ENCODE assay signal across 24 cellular contexts in the genomic region with DNA sequence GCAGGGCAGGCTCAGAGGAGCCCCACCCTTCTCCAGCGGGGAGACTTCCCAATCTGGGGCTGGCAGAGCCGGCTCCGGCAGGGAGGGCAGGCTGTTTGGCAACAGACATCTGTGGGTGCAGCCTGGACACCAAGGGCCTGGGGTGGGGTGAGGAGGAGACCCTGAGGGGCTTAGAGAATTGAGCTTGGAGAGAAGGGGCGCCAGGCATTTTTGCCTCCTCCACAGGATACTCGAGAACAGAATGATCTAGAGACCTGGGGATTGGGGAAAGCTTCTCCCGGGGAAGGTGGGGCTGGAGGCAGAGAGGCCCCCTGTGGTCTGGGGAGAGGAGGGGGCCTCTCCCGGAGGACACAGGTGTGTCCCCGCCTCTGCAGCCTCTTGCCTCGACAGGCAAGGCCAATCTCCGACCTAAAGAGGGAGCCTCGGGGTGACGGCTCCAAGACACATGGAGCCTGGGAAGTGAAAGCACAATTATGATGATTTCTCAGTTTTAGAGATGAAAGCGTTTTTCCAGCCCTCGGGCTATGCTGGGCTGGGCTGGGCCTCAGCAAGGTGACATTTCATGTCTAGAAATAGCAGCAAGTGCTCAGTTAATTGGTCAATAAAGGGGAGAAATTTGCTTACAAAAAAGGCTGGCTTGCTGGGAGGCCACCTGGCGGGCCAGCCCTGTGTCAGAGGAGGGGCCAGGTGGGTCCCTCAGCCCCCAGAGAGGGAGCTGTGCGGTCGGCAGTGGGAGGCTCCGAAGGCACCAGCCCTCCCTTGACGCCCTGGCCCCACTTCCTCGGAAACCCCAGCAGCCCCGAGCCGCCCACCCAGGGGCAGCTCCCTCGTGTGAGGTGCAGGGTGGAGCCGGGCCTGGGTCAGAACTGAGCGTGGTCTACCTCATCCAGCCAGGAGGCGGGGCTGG. TPM values are rescaled to one million over a fixed set of nuclear protein-coding genes. Genes with fewer than 3 reads are reported as not detected.
DNase-seq lines count a peak whose midpoint lies in the region; ATAC-seq, FAIRE-seq and TF ChIP-seq lines count a peak whose summit lies in the region.
"Had no signal": no experiment of that assay in that cellular context is flagged by ENCODE, and none has a peak within 500 bp of the region (broad histone marks: within the 10 kb centered on the region; RNA-seq: fewer than 3 reads in every experiment).

No MANE protein-coding gene starts in this region.

- H3K9me3 ChIP-seq in GM12878 (replicated peaks; ENCODE audit: control insufficient read depth, insufficient read depth, low read length), result no peaks in the 10 kb centered on the region
- H3K9me3 ChIP-seq: body of pancreas, neutrophil, right lobe of liver had no signal

- FAIRE-seq in GM12878 (lab: Jason Lieb, UNC), result no peak
- FAIRE-seq: HepG2, keratinocyte had no signal

- peak; percentile 53 for DNase-seq in NCI-H1436 (lab: John Stamatoyannopoulos, UW)
- no peak for DNase-seq in NCI-H1436 treated with DMSO at 0.1 percent for 48 hours (lab: John Stamatoyannopoulos, UW)
- peak in 2 of 3 experiments; percentile 91 to 96 for DNase-seq in NCI-H1417 (lab: John Stamatoyannopoulos, UW)
- no peak for DNase-seq in GM12878 (ENCODE audit: low read depth, low spot score)
- DNase-seq in stimulated activated naive B cell treated with anti-CD40 and anti-IgM and Interleukin-4, amounts not matched to agents 10 μg/mL and 1 μg/mL and 100 μg/mL, for 72 hours, result peak; percentile 35
- no peak for DNase-seq in activated T-cell treated with anti-CD3 and anti-CD28 coated beads, Interleukin-2, amount 50 U/mL, for 72 hours
- DNase-seq in NCI-H510A (lab: John Stamatoyannopoulos, UW), result no peak
- no peak for DNase-seq in hippocampal formation (lab: John Stamatoyannopoulos, UW)
- DNase-seq: 8988T; activated CD4-positive, alpha-beta T cell treated with anti-CD3 and anti-CD28 coated beads for 1 hour; activated naive CD4-positive, alpha-beta T cell treated with anti-CD3 and anti-CD28 coated beads, Interleukin-2, amount 10 ng/mL, durations not matched to agents 7 days and 5 days; body of pancreas; CD4-positive, CD25-positive, alpha-beta regulatory T cell; HCEC 1CT; NCI-H1092 treated with DMSO at 0.1 percent for 48 hours; NCI-H510A treated with DMSO at 0.1 percent for 48 hours; right lobe of liver; stimulated activated CD4-positive, alpha-beta T cell treated with anti-CD3 and anti-CD28 coated beads, Interleukin-1b, Interleukin-23, amount 100 ng/mL, for 48 hours had no signal

- H3K27ac ChIP-seq in GM12878 (ENCODE audit: control insufficient read depth, insufficient read depth), result no peak overlapping the region
- H3K27ac ChIP-seq: body of pancreas, neutrophil, right lobe of liver had no signal

- in situ Hi-C loops in GM12878 (cut with MboI), result no loop called here

- no peaks in the 10 kb centered on the region for H3K79me2 ChIP-seq in GM12878 (ENCODE audit: control insufficient read depth, insufficient read depth, low read length)

- no peak for TF ChIP-seq CTCF in GM12878 (IDR thresholded peaks at IDR 0.05 in 2 of 3, conservative IDR thresholded peaks at IDR 0.05 in 1 of 3; ENCODE audit: control insufficient read depth in 2 of 3, extremely low read depth in 1 of 3, insufficient read depth in 1 of 3, low read depth in 3 of 3, low read length in 3 of 3)

- no peak for TF ChIP-seq RAD21 in GM12878 (IDR thresholded peaks at IDR 0.05; ENCODE audit: insufficient read depth, low read depth, low read length)

- H3K4me3 Mint-ChIP-seq in stimulated activated naive B cell treated with anti-CD40 and anti-IgM and Interleukin-4, amounts not matched to agents 10 μg/mL and 1 μg/mL and 100 μg/mL, for 72 hours, result peak overlapping the region; percentile 60 to 68
- peak overlapping the region in 1 of 2 donors; percentile 15 for H3K4me3 Mint-ChIP-seq in activated T-cell treated with anti-CD3 and anti-CD28 coated beads, Interleukin-2, amount 50 U/mL, for 72 hours
- H3K4me3 Mint-ChIP-seq: activated naive CD4-positive, alpha-beta T cell treated with anti-CD3 and anti-CD28 coated beads, Interleukin-2, amount 10 ng/mL, durations not matched to agents 7 days and 5 days; dendritic cell treated with granulocyte-macrophage colony-stimulating factor and Interleukin-4, amounts not matched to agents 40 ng/mL and 50 ng/mL, for 4 days had no signal

- no peaks in the 10 kb centered on the region; a peak in 1 of 4 replicates for H3K36me3 ChIP-seq in GM12878 (ENCODE audit: control insufficient read depth in 2 of 2, insufficient read depth in 2 of 2, low read length in 1 of 2)
- H3K36me3 ChIP-seq: neutrophil, right lobe of liver had no signal

- H2AFZ ChIP-seq in GM12878 (ENCODE audit: control insufficient read depth, low read depth, low read length), result no peak overlapping the region

- WGBS in GM12878 (ENCODE audit: insufficient coverage, insufficient replicate concordance, low lambda C conversion rate, missing lambda C conversion rate), result 2% methylated on average over 22 of the region's 26 CpGs

- H3K4me2 ChIP-seq in GM12878 (ENCODE audit: control insufficient read depth, insufficient read depth), result no peak overlapping the region

- ATAC-seq in GM12878, result peak; percentile 34
- ATAC-seq in stimulated activated naive B cell treated with anti-CD40 and anti-IgM and Interleukin-4, amounts not matched to agents 10 μg/mL and 1 μg/mL and 100 μg/mL, for 72 hours (replicated peaks), result peak; percentile 71 to 78
- no peak for ATAC-seq in activated T-cell treated with anti-CD3 and anti-CD28 coated beads, Interleukin-2, amount 50 U/mL, for 72 hours (replicated peaks in 1 of 2)
- ATAC-seq: body of pancreas, esophagus mucosa, HepG2, right lobe of liver had no signal

- H3K4me1 ChIP-seq in GM12878 (ENCODE audit: control insufficient read depth, insufficient read depth, low read length), result 0 out of 2 replicates have a peak, but pooled peaks cover 4% of the 10 kb centered on the region
- H3K4me1 ChIP-seq: right lobe of liver had no signal

- H4K20me1 ChIP-seq in GM12878 (ENCODE audit: control insufficient read depth, insufficient read depth), result no peaks in the 10 kb centered on the region; the same call in 1 of the 2 replicates

- H3K9me3 Mint-ChIP-seq in stimulated activated naive B cell treated with anti-CD40 and anti-IgM and Interleukin-4, amounts not matched to agents 10 μg/mL and 1 μg/mL and 100 μg/mL, for 72 hours, result no peaks in the 10 kb centered on the region
- H3K9me3 Mint-ChIP-seq in activated T-cell treated with anti-CD3 and anti-CD28 coated beads, Interleukin-2, amount 50 U/mL, for 72 hours, result no peaks in the 10 kb centered on the region
- H3K9me3 Mint-ChIP-seq: activated naive CD4-positive, alpha-beta T cell treated with anti-CD3 and anti-CD28 coated beads, Interleukin-2, amount 10 ng/mL, durations not matched to agents 7 days and 5 days; CD4-positive, CD25-positive, alpha-beta regulatory T cell; dendritic cell treated with granulocyte-macrophage colony-stimulating factor and Interleukin-4, amounts not matched to agents 40 ng/mL and 50 ng/mL, for 4 days had no signal

- CTCF ChIA-PET in GM12878 (lab: Yijun Ruan, JAX), result no interaction called here

- peaks cover 13 to 18% of the 10 kb centered on the region in 2 experiments; a peak in 3 of 4 replicates for H3K27me3 ChIP-seq in GM12878 (replicated peaks in 1 of 2; ENCODE audit: control insufficient read depth in 2 of 2, insufficient read depth in 2 of 2, low read length in 1 of 2)

- TF ChIP-seq EP300 in GM12878 (IDR thresholded peaks at IDR 0.05; ENCODE audit: borderline replicate concordance in 1 of 2, control insufficient read depth in 1 of 2, low read depth in 2 of 2, low read length in 2 of 2), result no peak

- SMC1A ChIA-PET in GM12878 (lab: Charles Lee; ENCODE audit: uncharacterized antibody, unreplicated experiment), result no interaction called here

- H3K9ac ChIP-seq in GM12878 (ENCODE audit: control insufficient read depth, insufficient read depth, low read length), result no peak overlapping the region

- no TSS peak for BruUV-seq in GM12878 (replicated peaks; lab: Mats Ljungman, UMichigan)

- H3K4me3 ChIP-seq in GM12878, result no peak overlapping the region
- H3K4me3 ChIP-seq: body of pancreas, right lobe of liver had no signal

- peaks cover 48 to 75% of the 10 kb centered on the region in 2 donors for H3K27me3 Mint-ChIP-seq in stimulated activated naive B cell treated with anti-CD40 and anti-IgM and Interleukin-4, amounts not matched to agents 10 μg/mL and 1 μg/mL and 100 μg/mL, for 72 hours
- H3K27me3 Mint-ChIP-seq in activated T-cell treated with anti-CD3 and anti-CD28 coated beads, Interleukin-2, amount 50 U/mL, for 72 hours (ENCODE audit: low read depth), result peaks cover 46% of the 10 kb centered on the region

- no peaks in the 10 kb centered on the region for H3K36me3 Mint-ChIP-seq in stimulated activated naive B cell treated with anti-CD40 and anti-IgM and Interleukin-4, amounts not matched to agents 10 μg/mL and 1 μg/mL and 100 μg/mL, for 72 hours
- no peaks in the 10 kb centered on the region for H3K36me3 Mint-ChIP-seq in activated T-cell treated with anti-CD3 and anti-CD28 coated beads, Interleukin-2, amount 50 U/mL, for 72 hours (ENCODE audit: insufficient read depth in 2 of 2)
- H3K36me3 Mint-ChIP-seq: activated naive CD4-positive, alpha-beta T cell treated with anti-CD3 and anti-CD28 coated beads, Interleukin-2, amount 10 ng/mL, durations not matched to agents 7 days and 5 days; CD4-positive, CD25-positive, alpha-beta regulatory T cell had no signal

- H3K4me1 Mint-ChIP-seq in stimulated activated naive B cell treated with anti-CD40 and anti-IgM and Interleukin-4, amounts not matched to agents 10 μg/mL and 1 μg/mL and 100 μg/mL, for 72 hours, result peaks cover 14 to 30% of the 10 kb centered on the region in 2 donors
- H3K4me1 Mint-ChIP-seq in activated T-cell treated with anti-CD3 and anti-CD28 coated beads, Interleukin-2, amount 50 U/mL, for 72 hours (ENCODE audit: low read depth), result peaks cover 10% of the 10 kb centered on the region
- H3K4me1 Mint-ChIP-seq: activated naive CD4-positive, alpha-beta T cell treated with anti-CD3 and anti-CD28 coated beads, Interleukin-2, amount 10 ng/mL, durations not matched to agents 7 days and 5 days had no signal

- peak overlapping the region; percentile 82 for H3K27ac Mint-ChIP-seq in stimulated activated naive B cell treated with anti-CD40 and anti-IgM and Interleukin-4, amounts not matched to agents 10 μg/mL and 1 μg/mL and 100 μg/mL, for 72 hours
- no peak overlapping the region for H3K27ac Mint-ChIP-seq in activated T-cell treated with anti-CD3 and anti-CD28 coated beads, Interleukin-2, amount 50 U/mL, for 72 hours
- H3K27ac Mint-ChIP-seq: activated naive CD4-positive, alpha-beta T cell treated with anti-CD3 and anti-CD28 coated beads, Interleukin-2, amount 10 ng/mL, durations not matched to agents 7 days and 5 days; CD4-positive, CD25-positive, alpha-beta regulatory T cell; dendritic cell treated with granulocyte-macrophage colony-stimulating factor and Interleukin-4, amounts not matched to agents 40 ng/mL and 50 ng/mL, for 4 days had no signal

- RAD21 ChIA-PET in GM12878 (lab: Charles Lee; ENCODE audit: unreplicated experiment), result no interaction called here

- TF ChIP-seq POLR2A in GM12878 (IDR thresholded peaks at IDR 0.05; ENCODE audit: low read depth, low read length), result no peak

- intact Hi-C loops in GM12878 (cut with micrococcal nuclease; ENCODE audit: unreplicated experiment), result no loop called here

- POLR2A ChIA-PET in GM12878 (lab: Charles Lee), result no interaction called here

RNA-seq across cellular contexts. Expression of gene LHX3, which starts 8.2 kb away (rescaled TPM):
- not detected in 2 replicates for total RNA-seq in GM12878 (2013; cell fraction: nucleolus; rRNA removed)
- total RNA-seq in GM12878 (2014; rRNA removed) (not detected in 2 replicates), GM12878 (2014; rRNA removed; fragmentation: Illumina TruSeq; extraction: Trizol) (not detected in 2 replicates), GM12878 (2021) (not detected in 2 replicates)
- not detected for polyA plus RNA-seq in GM12878 (2011; ENCODE audit: low read depth)
- polyA plus RNA-seq in GM12878 (2011; rRNA removed) (not detected in 2 replicates), GM12878 (2014; fragmentation: Illumina TruSeq; extraction: Trizol) (not detected in 2 replicates), GM12878 (2014; fragmentation: Nextera tagmentation; extraction: Ambion mirVana) (not detected), GM12878 (2014; rRNA removed) (not detected in 2 replicates), GM12878 (2016; fragmentation: Nextera tagmentation; extraction: Ambion mirVana) (not detected)
- not detected in 2 replicates for polyA plus RNA-seq in GM12878 (2011; cell fraction: cytosol; rRNA removed)
- polyA plus RNA-seq in GM12878 (2011; cell fraction: nucleus; rRNA removed), result 0.06 TPM in 1 of 2 replicates, not detected in the other
- not detected in 2 replicates for polyA plus RNA-seq in GM12878 (2012)
- polyA minus RNA-seq in GM12878 (2011; rRNA and poly(A)+ RNA removed), result not detected in 2 replicates
- polyA minus RNA-seq in GM12878 (2011; cell fraction: cytosol; rRNA and poly(A)+ RNA removed), result not detected in 2 replicates
- not detected in 2 replicates for polyA minus RNA-seq in GM12878 (2011; cell fraction: nucleus; rRNA and poly(A)+ RNA removed)
- under 1 TPM in 1 of 2 donors, not detected in 1; 0.17 TPM for total RNA-seq in activated T-cell treated with anti-CD3 and anti-CD28 coated beads, Interleukin-2, amount 50 U/mL, for 72 hours
- total RNA-seq: body of pancreas; CD4-positive, CD25-positive, alpha-beta regulatory T cell; HepG2; right lobe of liver; T-helper 1 cell treated with Interleukin-12 subunit alpha and Interleukin-12 subunit beta and Interleukin-4 antibody, amounts not matched to agents 30 ng/mL and 1 ng/mL, for 36 hours had no signal
- polyA plus RNA-seq: CD4-positive, CD25-positive, alpha-beta regulatory T cell; HepG2; keratinocyte had no signal

RNA-seq across cellular contexts. Expression of gene QSOX2, which starts 48.9 kb away (rescaled TPM):
- total RNA-seq in GM12878 (2013; cell fraction: nucleolus; rRNA removed), result 31.6 and 38.4 TPM in 2 replicates
- total RNA-seq in GM12878 (2014; rRNA removed), result 9.0 and 10.1 TPM in 2 replicates
- 7.1 and 7.8 TPM in 2 replicates for total RNA-seq in GM12878 (2014; rRNA removed; fragmentation: Illumina TruSeq; extraction: Trizol)
- 15.8 and 16.1 TPM in 2 replicates for total RNA-seq in GM12878 (2021)
- polyA plus RNA-seq in GM12878 (2011; ENCODE audit: low read depth), result 4.2 TPM
- 11.4 and 15.4 TPM in 2 replicates for polyA plus RNA-seq in GM12878 (2011; rRNA removed)
- 9.9 and 11.1 TPM in 2 replicates for polyA plus RNA-seq in GM12878 (2011; cell fraction: cytosol; rRNA removed)
- 51.1 and 55.5 TPM in 2 replicates for polyA plus RNA-seq in GM12878 (2011; cell fraction: nucleus; rRNA removed)
- 8.4 and 10.9 TPM in 2 replicates for polyA plus RNA-seq in GM12878 (2012)
- polyA plus RNA-seq in GM12878 (2014; fragmentation: Illumina TruSeq; extraction: Trizol), result 7.2 and 9.3 TPM in 2 replicates
- polyA plus RNA-seq in GM12878 (2014; fragmentation: Nextera tagmentation; extraction: Ambion mirVana), result 1 to 10 TPM in 1 of 2 experiments, under 1 TPM in 1; 0.34 to 1.5 TPM
- 13.1 and 15.1 TPM in 2 replicates for polyA plus RNA-seq in GM12878 (2014; rRNA removed)
- 1 to 10 TPM in 1 of 2 experiments, under 1 TPM in 1; 0.45 to 2.1 TPM for polyA plus RNA-seq in GM12878 (2016; fragmentation: Nextera tagmentation; extraction: Ambion mirVana)
- polyA minus RNA-seq in GM12878 (2011; rRNA and poly(A)+ RNA removed), result 8.7 and 10.6 TPM in 2 replicates
- polyA minus RNA-seq in GM12878 (2011; cell fraction: cytosol; rRNA and poly(A)+ RNA removed), result 3.5 and 4.1 TPM in 2 replicates
- polyA minus RNA-seq in GM12878 (2011; cell fraction: nucleus; rRNA and poly(A)+ RNA removed), result 8.6 and 11.9 TPM in 2 replicates
- total RNA-seq in activated T-cell treated with anti-CD3 and anti-CD28 coated beads, Interleukin-2, amount 50 U/mL, for 72 hours, result 10 to 100 TPM; 21.5 to 25.1 TPM

Comparison
In these comparisons a context has a peak if more than half of its experiments do, and no peak if none do; other contexts are left out.
1. DNase-seq: peak in NCI-H1436 (single experiment), NCI-H1417 (2 of 3) and stimulated activated naive B cell treated with anti-CD40 and anti-IgM and Interleukin-4, amounts not matched to agents 10 μg/mL and 1 μg/mL and 100 μg/mL, for 72 hours (single experiment); none in NCI-H1436 treated with DMSO at 0.1 percent for 48 hours (single experiment), GM12878 (single experiment), activated T-cell treated with anti-CD3 and anti-CD28 coated beads, Interleukin-2, amount 50 U/mL, for 72 hours (0 of 2), NCI-H510A (single experiment) and hippocampal formation (0 of 2).
2. ATAC-seq: peak in GM12878 (single experiment) and stimulated activated naive B cell treated with anti-CD40 and anti-IgM and Interleukin-4, amounts not matched to agents 10 μg/mL and 1 μg/mL and 100 μg/mL, for 72 hours (2 of 2); none in activated T-cell treated with anti-CD3 and anti-CD28 coated beads, Interleukin-2, amount 50 U/mL, for 72 hours (0 of 2).